Comparison of ENCODE assay signal across 18 cellular contexts in the genomic region with DNA sequence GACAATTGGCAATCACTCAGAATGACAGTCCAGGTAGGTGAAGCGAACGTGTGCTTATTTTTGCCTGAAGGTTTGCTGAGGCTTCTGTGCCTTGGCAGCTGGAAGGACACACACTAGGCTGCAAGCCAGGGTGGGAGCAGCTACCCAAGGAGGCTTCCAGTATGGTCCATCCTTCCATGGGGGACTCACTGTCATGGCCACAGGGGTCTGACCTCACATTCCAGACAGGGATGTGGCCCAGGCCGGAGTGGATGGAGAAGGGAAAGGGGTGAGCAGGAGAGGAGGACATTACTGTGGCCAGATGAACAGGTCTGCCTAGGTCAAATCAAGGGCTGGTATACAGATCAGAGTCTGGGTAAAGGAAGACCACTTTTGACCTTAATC.
DNase-seq lines count a peak whose midpoint lies in the region; ATAC-seq and TF ChIP-seq lines count a peak whose summit lies in the region.
"Had no signal": no experiment of that assay in that cellular context is flagged by ENCODE, and none has a peak within 500 bp of the region (broad histone marks: within the 10 kb centered on the region; RNA-seq: fewer than 3 reads in every experiment).

No MANE protein-coding gene starts in this region.

- no peak overlapping the region for H2BK20ac ChIP-seq in H9 (ENCODE audit: low read depth, low read length, poor library complexity, severe bottlenecking)

- H3T11ph ChIP-seq in H9 (ENCODE audit: low read length), result no peak overlapping the region

- H2BK15ac ChIP-seq in H9 (ENCODE audit: low read depth, low read length), result no peak overlapping the region

- no peak overlapping the region for H3K18ac ChIP-seq in H9 (ENCODE audit: insufficient read length, low read depth, low read length)

- H3K14ac ChIP-seq in H9 (ENCODE audit: insufficient read depth, low read length), result peak overlapping the region; percentile 39; the same call in 1 of the 2 replicates

- no CpG with 5 or more reads among the region's 3 CpGs for WGBS in H9 (ENCODE audit: extremely low coverage, insufficient read length, low lambda C conversion rate)
- 100% methylated on average over 1 of the region's 3 CpGs for WGBS in right lobe of liver (ENCODE audit: insufficient coverage, low coverage, low lambda C conversion rate, missing lambda C conversion rate)

- H3K9me3 Mint-ChIP-seq in H9 (no peaks in the 10 kb centered on the region), progenitor cell of endocrine pancreas (ENCODE audit: low read depth) (no peaks in the 10 kb centered on the region)
- H3K9me3 Mint-ChIP-seq: CD4-positive, alpha-beta T cell had no signal

- DNase-seq in H9 (no peak), RWPE2 (ENCODE audit: low spot score) (no peak), hepatic stellate cell (ENCODE audit: low spot score) (peak; percentile 47), progenitor cell of endocrine pancreas (ENCODE audit: low spot score, unreplicated experiment) (no peak), DMS153 treated with DMSO at 0.1 percent for 48 hours (lab: John Stamatoyannopoulos, UW; ENCODE audit: unreplicated experiment) (no peak), right lobe of liver (no peak)
- DNase-seq: CD4-positive, alpha-beta T cell; DND-41; GDM1; NCI-H1048; NCI-H146; NCI-H446; Right ventricle myocardium superior had no signal

- H3K4ac ChIP-seq in H9 (ENCODE audit: low read depth, low read length), result no peak overlapping the region

- no peak overlapping the region for H2BK5ac ChIP-seq in H9 (ENCODE audit: insufficient read length, low read length)

- H3K23me2 ChIP-seq in H9 (ENCODE audit: insufficient read length, low read depth, low read length, poor library complexity, severe bottlenecking), result no peaks in the 10 kb centered on the region

- H3K79me2 ChIP-seq in H9 (ENCODE audit: insufficient read depth, low read length), result no peaks in the 10 kb centered on the region

- H3K27ac Mint-ChIP-seq in H9 (no peak overlapping the region), progenitor cell of endocrine pancreas (peak overlapping the region; percentile 73)
- H3K27ac Mint-ChIP-seq: B cell; CD4-positive, alpha-beta T cell; GM23338 had no signal

- H3K36me3 Mint-ChIP-seq in H9 (ENCODE audit: insufficient read depth in 1 of 3, low read depth in 3 of 3) (no peaks in the 10 kb centered on the region), progenitor cell of endocrine pancreas (ENCODE audit: insufficient read depth) (no peaks in the 10 kb centered on the region)

- no peaks in the 10 kb centered on the region for H3K9me3 ChIP-seq in H9 (ENCODE audit: control insufficient read depth, low read depth, low read length)
- no peaks in the 10 kb centered on the region for H3K9me3 ChIP-seq in RWPE2 (ENCODE audit: severe bottlenecking)
- H3K9me3 ChIP-seq in right lobe of liver, result no peaks in the 10 kb centered on the region

- no peak overlapping the region for H3K23ac ChIP-seq in H9 (ENCODE audit: insufficient read length, low read depth, low read length)

- H3K4me1 Mint-ChIP-seq in H9, result peaks cover 11% of the 10 kb centered on the region in 2 experiments
- peaks cover 2% of the 10 kb centered on the region for H3K4me1 Mint-ChIP-seq in progenitor cell of endocrine pancreas (ENCODE audit: low read depth)
- H3K4me1 Mint-ChIP-seq: B cell had no signal

- no peak overlapping the region for H3K9ac ChIP-seq in H9 (ENCODE audit: extremely low read depth, insufficient read length, low read length)

- H3K4me3 ChIP-seq in RWPE2 (ENCODE audit: severe bottlenecking) (no peak overlapping the region), right lobe of liver (no peak overlapping the region)
- H3K4me3 ChIP-seq: GM23338, K562 had no signal

- H4K20me1 ChIP-seq in H9 (ENCODE audit: control insufficient read depth, insufficient read depth, insufficient read length), result no peaks in the 10 kb centered on the region

- H3K4me2 ChIP-seq in H9 (ENCODE audit: insufficient read depth, insufficient read length, low read length), result no peak overlapping the region
- H3K4me2 ChIP-seq: GM23338 had no signal

- TF ChIP-seq CTCF in H9 (conservative IDR thresholded peaks at IDR 0.05) (no peak), RWPE2 (IDR thresholded peaks at IDR 0.05; ENCODE audit: poor library complexity, severe bottlenecking) (no peak), progenitor cell of endocrine pancreas (IDR thresholded peaks at IDR 0.05; ENCODE audit: unreplicated experiment) (no peak), right lobe of liver (IDR thresholded peaks at IDR 0.05) (no peak)

- H3K56ac ChIP-seq in H9 (ENCODE audit: insufficient read length, low read depth, low read length), result no peak overlapping the region

- H2AK5ac ChIP-seq in H9 (ENCODE audit: insufficient read length, low read length), result no peak overlapping the region

- no peaks in the 10 kb centered on the region for H3K27me3 ChIP-seq in H9 (ENCODE audit: insufficient read depth, low read length)
- H3K27me3 ChIP-seq in RWPE2 (ENCODE audit: insufficient read depth, poor library complexity, severe bottlenecking), result no peaks in the 10 kb centered on the region
- H3K27me3 ChIP-seq in right lobe of liver, result no peaks in the 10 kb centered on the region

- no peak overlapping the region for H2AFZ ChIP-seq in H9 (ENCODE audit: low read length)
- H2AFZ ChIP-seq: GM23338 had no signal

- H4K91ac ChIP-seq in H9 (ENCODE audit: insufficient read length, low read depth, low read length), result no peak overlapping the region

- no peak overlapping the region for H2BK120ac ChIP-seq in H9 (ENCODE audit: low read depth, low read length, poor library complexity, severe bottlenecking)

- H3K79me1 ChIP-seq in H9 (ENCODE audit: insufficient read depth, low read depth, low read length, poor library complexity, severe bottlenecking), result no peaks in the 10 kb centered on the region

- ATAC-seq in RWPE2 (ENCODE audit: low read depth), result peak; percentile 14; the same call in 2 of the 3 replicates
- no peak for ATAC-seq in HG02938 (IDR thresholded peaks at IDR 0.05; ENCODE audit: unreplicated experiment)
- ATAC-seq in right lobe of liver, result no peak
- ATAC-seq: GM23338, K562 had no signal

- no peak overlapping the region for H2BK12ac ChIP-seq in H9 (ENCODE audit: insufficient read length, low read depth, low read length)

- H3K27ac ChIP-seq in H9 (ENCODE audit: insufficient read length, low read depth, low read length), result no peak overlapping the region
- peak overlapping the region; percentile 24 for H3K27ac ChIP-seq in RWPE2 (ENCODE audit: poor library complexity, severe bottlenecking)
- H3K27ac ChIP-seq in right lobe of liver, result no peak overlapping the region
- H3K27ac ChIP-seq: HL-60 had no signal

- no peak overlapping the region for H4K8ac ChIP-seq in H9 (replicated peaks; ENCODE audit: insufficient read length, low read depth, low read length)

- H3K4me3 Mint-ChIP-seq in H9 (no peak overlapping the region), progenitor cell of endocrine pancreas (ENCODE audit: low read depth) (no peak overlapping the region)
- H3K4me3 Mint-ChIP-seq: B cell; CD4-positive, alpha-beta T cell; GM23338 had no signal

- H3K4me1 ChIP-seq in H9 (ENCODE audit: insufficient read depth, low read length) (peaks cover 7% of the 10 kb centered on the region; the same call in 1 of the 2 replicates), RWPE2 (ENCODE audit: insufficient read depth, poor library complexity, severe bottlenecking) (peaks cover 7% of the 10 kb centered on the region), right lobe of liver (no peaks in the 10 kb centered on the region)

- no peak overlapping the region for H4K5ac ChIP-seq in H9 (ENCODE audit: insufficient read length, low read depth, low read length)

- H3K36me3 ChIP-seq in RWPE2 (ENCODE audit: low read depth), result no peaks in the 10 kb centered on the region
- no peaks in the 10 kb centered on the region for H3K36me3 ChIP-seq in right lobe of liver

- intact Hi-C loops in right lobe of liver (cut with DNase I), result no loop called here

- no peak for TF ChIP-seq POLR2A in right lobe of liver (IDR thresholded peaks at IDR 0.05)

- no peaks in the 10 kb centered on the region; the same call in 1 of the 2 replicates for H3K27me3 Mint-ChIP-seq in H9 (ENCODE audit: low read depth)
- H3K27me3 Mint-ChIP-seq in progenitor cell of endocrine pancreas, result peaks cover 13% of the 10 kb centered on the region
- H3K27me3 Mint-ChIP-seq: B cell; CD4-positive, alpha-beta T cell had no signal
